Comparison of ENCODE assay signal across 28 cellular contexts in the genomic region with DNA sequence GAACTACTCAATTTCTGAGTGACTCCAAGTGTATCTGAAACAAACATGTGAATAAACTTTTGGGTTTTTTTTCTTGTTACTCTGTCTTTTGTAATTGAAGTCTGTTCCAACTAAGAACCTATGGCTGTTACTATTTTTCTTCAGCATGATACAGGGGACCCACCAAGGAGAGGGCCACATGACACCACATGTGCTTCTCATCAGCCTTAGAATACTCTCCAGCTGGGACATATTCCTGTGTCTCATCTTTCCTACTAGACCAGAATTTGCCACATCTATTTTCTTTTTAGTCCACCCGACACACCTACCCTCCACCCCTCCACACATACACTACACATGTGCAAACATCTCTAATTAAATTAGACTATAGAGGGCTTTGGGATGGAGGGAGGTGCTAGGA.
DNase-seq lines count a peak whose midpoint lies in the region; ATAC-seq and TF ChIP-seq lines count a peak whose summit lies in the region.
"Had no signal": no experiment of that assay in that cellular context is flagged by ENCODE, and none has a peak within 500 bp of the region (broad histone marks: within the 10 kb centered on the region; RNA-seq: fewer than 3 reads in every experiment).

No MANE protein-coding gene starts in this region.

- intact Hi-C loops in spleen (cut with DNase I; ENCODE audit: low total_unique reads), result no loop called here

- H3K79me2 ChIP-seq in DND-41 (ENCODE audit: insufficient read depth, low read length) (no peaks in the 10 kb centered on the region), OCI-LY1 (ENCODE audit: insufficient read depth, low read length) (no peaks in the 10 kb centered on the region), fibroblast of lung (ENCODE audit: control insufficient read depth, insufficient read depth, low read length) (no peaks in the 10 kb centered on the region)

- WGBS in spleen, 5 donors, result 86 to 94% (median 92%) methylated on average over 1 of the region's 1 CpG

- H3K9ac ChIP-seq in DND-41 (ENCODE audit: low read depth, low read length) (no peak overlapping the region), OCI-LY1 (ENCODE audit: low read length) (no peak overlapping the region; the same call in 1 of the 2 replicates), fibroblast of lung (ENCODE audit: insufficient read depth, low read length) (no peak overlapping the region)

- H3K4me3 ChIP-seq in DND-41 (ENCODE audit: low read depth in 1 of 2, low read length in 2 of 2), result no peak overlapping the region
- H3K4me3 ChIP-seq in OCI-LY1 (ENCODE audit: low read depth, low read length, poor library complexity, severe bottlenecking), result no peak overlapping the region
- no peak overlapping the region for H3K4me3 ChIP-seq in fibroblast of lung (replicated peaks in 1 of 4; ENCODE audit: control extremely low read depth in 1 of 4, insufficient read depth in 1 of 4, low read depth in 3 of 4, low read length in 4 of 4)
- no peak overlapping the region for H3K4me3 ChIP-seq in spleen
- H3K4me3 ChIP-seq: cardiac muscle cell, colonic mucosa, GM23338, heart right ventricle, PC-9, prostate gland had no signal

- H3K4me2 ChIP-seq in DND-41 (ENCODE audit: insufficient read depth, low read length) (peak overlapping the region; percentile 25; the same call in 1 of the 2 replicates), OCI-LY1 (ENCODE audit: low read length) (peak overlapping the region; percentile 61; the same call in 1 of the 2 replicates), fibroblast of lung (ENCODE audit: extremely low read depth, insufficient read depth, low read length) (peak overlapping the region; percentile 38)
- H3K4me2 ChIP-seq: GM23338, PC-9 had no signal

- no peak for TF ChIP-seq POLR2A in spleen (IDR thresholded peaks at IDR 0.05)

- no peaks in the 10 kb centered on the region for H3F3A ChIP-seq in OCI-LY1 (ENCODE audit: insufficient read depth, low read length)

- H3K27ac ChIP-seq in DND-41 (ENCODE audit: low read length) (no peak overlapping the region), OCI-LY1 (ENCODE audit: low read depth, low read length, poor library complexity, severe bottlenecking) (peak overlapping the region; percentile 90), fibroblast of lung (ENCODE audit: insufficient read depth, low read length) (no peak overlapping the region), spleen (peak overlapping the region in 6 of 8 donors; percentile 33 to 90 (median 79))
- H3K27ac ChIP-seq: cardiac muscle cell, colonic mucosa, epithelial cell of prostate, heart right ventricle, PC-9, prostate gland had no signal

- no peaks in the 10 kb centered on the region for H3K27me3 ChIP-seq in DND-41 (ENCODE audit: insufficient read depth, low read length, poor library complexity)
- H3K27me3 ChIP-seq in OCI-LY1 (ENCODE audit: insufficient read depth, low read length), result no peaks in the 10 kb centered on the region
- no peaks in the 10 kb centered on the region for H3K27me3 ChIP-seq in fibroblast of lung (ENCODE audit: control insufficient read depth, insufficient read depth, low read length)
- H3K27me3 ChIP-seq in spleen (replicated peaks in 1 of 7), result no peaks in the 10 kb centered on the region
- H3K27me3 ChIP-seq: cardiac muscle cell, colonic mucosa, heart right ventricle had no signal

- H3K36me3 ChIP-seq in DND-41 (ENCODE audit: insufficient read depth, low read length) (no peaks in the 10 kb centered on the region), OCI-LY1 (ENCODE audit: insufficient read depth, low read length) (no peaks in the 10 kb centered on the region), fibroblast of lung (ENCODE audit: control insufficient read depth, insufficient read depth, low read length) (no peaks in the 10 kb centered on the region), spleen (no peaks in the 10 kb centered on the region)
- H3K36me3 ChIP-seq: cardiac muscle cell, colonic mucosa, heart right ventricle, prostate gland had no signal

- H3K4me1 ChIP-seq in DND-41 (ENCODE audit: insufficient read depth, low read length) (peaks cover 2% of the 10 kb centered on the region; the same call in 1 of the 2 replicates), OCI-LY1 (ENCODE audit: insufficient read depth, low read length, severe bottlenecking) (peaks cover 33% of the 10 kb centered on the region), fibroblast of lung (ENCODE audit: control insufficient read depth, extremely low read depth, insufficient read depth, low read length) (no peaks in the 10 kb centered on the region), spleen (peaks cover 0 to 29% (median 3%) of the 10 kb centered on the region in 6 donors)
- H3K4me1 ChIP-seq: colonic mucosa, heart right ventricle, prostate gland had no signal

- no peaks in the 10 kb centered on the region for H3K9me2 ChIP-seq in OCI-LY1 (ENCODE audit: low read depth, low read length)

- TF ChIP-seq CTCF in DND-41 (IDR thresholded peaks at IDR 0.05; ENCODE audit: borderline replicate concordance, extremely low read depth, low read length, poor library complexity, severe bottlenecking) (no peak), OCI-LY1 (IDR thresholded peaks at IDR 0.05; ENCODE audit: low read length) (no peak), fibroblast of lung (conservative IDR thresholded peaks at IDR 0.05 in 1 of 2, IDR thresholded peaks at IDR 0.05 in 1 of 2; ENCODE audit: low read depth in 1 of 2, low read length in 2 of 2) (no peak), spleen (IDR thresholded peaks at IDR 0.05 in 8 of 11, conservative IDR thresholded peaks at IDR 0.05 in 3 of 11) (no peak)

- no peaks in the 10 kb centered on the region for H4K20me1 ChIP-seq in DND-41 (ENCODE audit: insufficient read depth, low read length)
- H4K20me1 ChIP-seq in OCI-LY1 (ENCODE audit: insufficient read depth, low read length), result no peaks in the 10 kb centered on the region
- H4K20me1 ChIP-seq in fibroblast of lung (ENCODE audit: control insufficient read depth, extremely low read depth, insufficient read depth, low read length), result no peaks in the 10 kb centered on the region

- H2AFZ ChIP-seq in DND-41 (ENCODE audit: low read depth, low read length), result no peak overlapping the region
- peak overlapping the region; percentile 3; the same call in 1 of the 2 replicates for H2AFZ ChIP-seq in OCI-LY1 (ENCODE audit: low read length)
- no peak overlapping the region for H2AFZ ChIP-seq in fibroblast of lung (ENCODE audit: low read length)
- H2AFZ ChIP-seq: GM23338, PC-9 had no signal

- H3K9me3 ChIP-seq in DND-41 (ENCODE audit: insufficient read depth, low read length, severe bottlenecking) (no peaks in the 10 kb centered on the region), OCI-LY1 (ENCODE audit: low read length) (peaks cover 8% of the 10 kb centered on the region; the same call in 1 of the 2 replicates), fibroblast of lung (ENCODE audit: control insufficient read depth, insufficient read depth, low read depth, low read length) (no peaks in the 10 kb centered on the region), spleen (peaks cover 0 to 53% (median 17%) of the 10 kb centered on the region in 8 donors)
- H3K9me3 ChIP-seq: colonic mucosa, prostate gland had no signal

- ATAC-seq in DND-41 (ENCODE audit: insufficient read depth, low read depth) (no peak), HG02852 (IDR thresholded peaks at IDR 0.05; ENCODE audit: unreplicated experiment) (no peak), HG02759 (IDR thresholded peaks at IDR 0.05; ENCODE audit: unreplicated experiment) (no peak)
- ATAC-seq: GM23338; heart right ventricle; left cardiac atrium; Right ventricle myocardium inferior; stimulated activated naive CD8-positive, alpha-beta T cell treated with anti-CD3 and anti-CD28 coated beads, Interleukin-15, amount 100 ng/mL, for 72 hours had no signal

- DNase-seq in DND-41 (no peak), fibroblast of lung (ENCODE audit: low read depth in 2 of 2) (no peak), spleen (no peak), OCI-M2 (lab: John Stamatoyannopoulos, UW; ENCODE audit: unreplicated experiment) (no peak)
- DNase-seq: activated CD4-positive, alpha-beta T cell treated with anti-CD3 and anti-CD28 coated beads for 4 hours; activated CD8-positive, alpha-beta memory T cell treated with anti-CD3 and anti-CD28 coated beads for 24 hours; activated effector memory CD4-positive, alpha-beta T cell treated with anti-CD3 and anti-CD28 coated beads, Interleukin-2, amount 50 U/mL, for 16 hours; activated naive CD8-positive, alpha-beta T cell treated with anti-CD3 and anti-CD28 coated beads for 36 hours; aorta; CD4-positive, CD25-positive, alpha-beta regulatory T cell; colonic mucosa; effector CD8-positive, alpha-beta T cell; heart right ventricle; left cardiac atrium; NCI-H1417 treated with DMSO at 0.1 percent for 48 hours; NCI-H2081 treated with DMSO at 0.1 percent for 48 hours; NCI-H446; NCI-H774; PC-9; stimulated activated naive CD8-positive, alpha-beta T cell treated with anti-CD3 and anti-CD28 coated beads, Interleukin-15, amount 100 ng/mL, for 72 hours had no signal

Comparison
In these comparisons a context has a peak if more than half of its experiments do, and no peak if none do; other contexts are left out.
1. H3K27ac ChIP-seq: peak in OCI-LY1 (single experiment) and spleen (6 of 8); none in DND-41 (single experiment) and fibroblast of lung (single experiment).
2. Peak in every context shown above with its lines, with median percentiles within 50 percentile points of each other: H3K4me2 ChIP-seq.